Comparison of ENCODE assay signal across 23 cellular contexts in the genomic region with DNA sequence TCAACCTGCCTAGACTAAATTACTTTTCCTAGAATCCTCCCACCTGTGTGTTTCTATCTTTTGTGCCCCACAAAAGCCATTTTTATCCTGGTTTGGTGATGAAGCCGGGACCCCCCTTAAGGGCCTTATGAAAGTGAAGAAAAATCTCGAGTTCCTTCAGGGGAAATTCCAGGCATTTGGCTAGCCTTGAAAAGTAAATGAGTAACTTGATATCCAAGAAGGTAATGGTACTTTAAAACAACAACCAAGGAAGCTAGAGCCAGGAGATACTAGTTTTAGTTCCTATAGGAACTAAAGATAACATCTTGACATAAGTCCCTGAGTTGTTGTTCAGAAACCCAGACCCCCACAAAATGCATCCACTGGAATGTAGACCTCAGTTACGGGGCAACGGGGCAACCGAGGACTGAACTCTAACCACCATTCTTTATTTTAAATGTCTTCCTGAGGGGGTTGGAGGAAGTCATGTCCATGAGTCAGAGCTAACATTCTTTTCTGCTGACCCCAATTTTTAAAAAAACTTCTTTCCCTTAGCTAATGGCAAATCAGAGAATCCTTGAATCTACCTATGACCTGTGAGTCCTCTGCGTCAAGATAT.
"Had no signal": no experiment of that assay in that cellular context is flagged by ENCODE, and none has a peak within 500 bp of the region (broad histone marks: within the 10 kb centered on the region; RNA-seq: fewer than 3 reads in every experiment).

No MANE protein-coding gene starts in this region.

- H3K27me3 Mint-ChIP-seq: activated CD4-positive, alpha-beta T cell treated with anti-CD3 and anti-CD28 coated beads, Interleukin-2, amount 10 ng/mL, durations not matched to agents 7 days and 5 days; activated naive CD4-positive, alpha-beta T cell treated with anti-CD3 and anti-CD28 coated beads, Interleukin-2, amount 10 ng/mL, durations not matched to agents 7 days and 5 days; activated naive CD8-positive, alpha-beta T cell treated with anti-CD3 and anti-CD28 coated beads, Interleukin-2, amount 50 U/mL, for 24 hours; dendritic cell treated with granulocyte-macrophage colony-stimulating factor and Interleukin-4, amounts not matched to agents 40 ng/mL and 50 ng/mL, for 4 days had no signal

- FAIRE-seq: endothelial cell of umbilical vein had no signal

- H3K9me3 ChIP-seq: esophagus squamous epithelium, left lung, ovary, thoracic aorta, upper lobe of right lung had no signal

- H3K27ac ChIP-seq: cardiac muscle cell, esophagus squamous epithelium, left lung, ovary, thoracic aorta, upper lobe of right lung had no signal

- H3K4me3 Mint-ChIP-seq: activated CD4-positive, alpha-beta T cell treated with anti-CD3 and anti-CD28 coated beads, Interleukin-2, amount 10 ng/mL, durations not matched to agents 7 days and 5 days; activated naive CD4-positive, alpha-beta T cell treated with anti-CD3 and anti-CD28 coated beads, Interleukin-2, amount 10 ng/mL, durations not matched to agents 7 days and 5 days; activated naive CD8-positive, alpha-beta T cell treated with anti-CD3 and anti-CD28 coated beads, Interleukin-2, amount 50 U/mL, for 24 hours; activated T-cell treated with anti-CD3 and anti-CD28 coated beads, Interleukin-2, amount 50 U/mL, for 4 hours; dendritic cell treated with granulocyte-macrophage colony-stimulating factor and Interleukin-4, amounts not matched to agents 40 ng/mL and 50 ng/mL, for 4 days; natural killer cell; stimulated activated memory B cell treated with anti-CD40 and anti-IgM and Interleukin-4, amounts not matched to agents 10 μg/mL and 1 μg/mL and 100 μg/mL, for 72 hours; T-helper 1 cell treated with Interleukin-12 subunit alpha and Interleukin-12 subunit beta and Interleukin-4 antibody, amounts not matched to agents 30 μg/mL and 1 μg/mL, for 36 hours had no signal

- H3K4me1 ChIP-seq: esophagus squamous epithelium, left lung, upper lobe of right lung had no signal

- H3K4me1 Mint-ChIP-seq: activated CD4-positive, alpha-beta T cell treated with anti-CD3 and anti-CD28 coated beads, Interleukin-2, amount 10 ng/mL, durations not matched to agents 7 days and 5 days; activated naive CD4-positive, alpha-beta T cell treated with anti-CD3 and anti-CD28 coated beads, Interleukin-2, amount 10 ng/mL, durations not matched to agents 7 days and 5 days; activated naive CD8-positive, alpha-beta T cell treated with anti-CD3 and anti-CD28 coated beads, Interleukin-2, amount 50 U/mL, for 24 hours; natural killer cell; stimulated activated memory B cell treated with anti-CD40 and anti-IgM and Interleukin-4, amounts not matched to agents 10 μg/mL and 1 μg/mL and 100 μg/mL, for 72 hours had no signal

- H3K9me3 Mint-ChIP-seq: activated CD4-positive, alpha-beta T cell treated with anti-CD3 and anti-CD28 coated beads, Interleukin-2, amount 10 ng/mL, durations not matched to agents 7 days and 5 days; activated naive CD8-positive, alpha-beta T cell treated with anti-CD3 and anti-CD28 coated beads, Interleukin-2, amount 50 U/mL, for 24 hours; activated T-cell treated with anti-CD3 and anti-CD28 coated beads, Interleukin-2, amount 50 U/mL, for 4 hours; stimulated activated memory B cell treated with anti-CD40 and anti-IgM and Interleukin-4, amounts not matched to agents 10 μg/mL and 1 μg/mL and 100 μg/mL, for 72 hours had no signal

- H3K4me3 ChIP-seq: cardiac muscle cell, esophagus squamous epithelium, left lung, ovary, thoracic aorta, upper lobe of right lung had no signal

- ATAC-seq: activated CD4-positive, CD25-positive, alpha-beta regulatory T cell treated with anti-CD3 and anti-CD28 coated beads, Interleukin-2, amount 50 U/mL, for 24 hours; activated naive CD8-positive, alpha-beta T cell treated with anti-CD3 and anti-CD28 coated beads, Interleukin-2, amount 50 U/mL, for 24 hours; activated T-cell treated with anti-CD3 and anti-CD28 coated beads, Interleukin-2, amount 50 U/mL, for 4 hours; left lung; natural killer cell; sciatic nerve; stimulated activated memory B cell treated with anti-CD40 and anti-IgM and Interleukin-4, amounts not matched to agents 10 μg/mL and 1 μg/mL and 100 μg/mL, for 72 hours; upper lobe of right lung had no signal

- DNase-seq: activated CD4-positive, alpha-beta T cell treated with anti-CD3 and anti-CD28 coated beads, Interleukin-2, amount 10 ng/mL, durations not matched to agents 7 days and 5 days; activated CD8-positive, alpha-beta memory T cell treated with anti-CD3 and anti-CD28 coated beads, Interleukin-2, amount 50 U/mL, for 4 hours; activated effector memory CD4-positive, alpha-beta T cell treated with Interleukin-2 at 50 U/mL for 16 hours; activated naive CD4-positive, alpha-beta T cell treated with anti-CD3 and anti-CD28 coated beads, Interleukin-2, amount 10 ng/mL, durations not matched to agents 7 days and 5 days; activated naive CD8-positive, alpha-beta T cell treated with anti-CD3 and anti-CD28 coated beads, Interleukin-2, amount 50 U/mL, for 24 hours; activated T-cell treated with anti-CD3 and anti-CD28 coated beads, Interleukin-2, amount 50 U/mL, for 4 hours; anterior cingulate cortex; effector memory CD4-positive, alpha-beta T cell; esophagus squamous epithelium; left lung; mammary epithelial cell; natural killer cell; ovary; stimulated activated CD4-positive, alpha-beta T cell treated with anti-CD3 and anti-CD28 coated beads, Interleukin-4, amount 100 ng/mL, for 4 hours; upper lobe of right lung had no signal

- H3K27me3 ChIP-seq: cardiac muscle cell, esophagus squamous epithelium, left lung, ovary, upper lobe of right lung had no signal

- H3K36me3 Mint-ChIP-seq: activated naive CD4-positive, alpha-beta T cell treated with anti-CD3 and anti-CD28 coated beads, Interleukin-2, amount 10 ng/mL, durations not matched to agents 7 days and 5 days; natural killer cell; stimulated activated memory B cell treated with anti-CD40 and anti-IgM and Interleukin-4, amounts not matched to agents 10 μg/mL and 1 μg/mL and 100 μg/mL, for 72 hours had no signal

- H3K36me3 ChIP-seq: cardiac muscle cell, esophagus squamous epithelium, left lung, ovary, thoracic aorta, upper lobe of right lung had no signal

- H3K27ac Mint-ChIP-seq: activated CD4-positive, alpha-beta T cell treated with anti-CD3 and anti-CD28 coated beads, Interleukin-2, amount 10 ng/mL, durations not matched to agents 7 days and 5 days; activated naive CD4-positive, alpha-beta T cell treated with anti-CD3 and anti-CD28 coated beads, Interleukin-2, amount 10 ng/mL, durations not matched to agents 7 days and 5 days; activated naive CD8-positive, alpha-beta T cell treated with anti-CD3 and anti-CD28 coated beads, Interleukin-2, amount 50 U/mL, for 24 hours; dendritic cell treated with granulocyte-macrophage colony-stimulating factor and Interleukin-4, amounts not matched to agents 40 ng/mL and 50 ng/mL, for 4 days; natural killer cell; stimulated activated memory B cell treated with anti-CD40 and anti-IgM and Interleukin-4, amounts not matched to agents 10 μg/mL and 1 μg/mL and 100 μg/mL, for 72 hours; T-helper 1 cell treated with Interleukin-12 subunit alpha and Interleukin-12 subunit beta and Interleukin-4 antibody, amounts not matched to agents 30 μg/mL and 1 μg/mL, for 36 hours had no signal
